8 cellular contexts compared by ENCODE assay signal in the genomic region with DNA sequence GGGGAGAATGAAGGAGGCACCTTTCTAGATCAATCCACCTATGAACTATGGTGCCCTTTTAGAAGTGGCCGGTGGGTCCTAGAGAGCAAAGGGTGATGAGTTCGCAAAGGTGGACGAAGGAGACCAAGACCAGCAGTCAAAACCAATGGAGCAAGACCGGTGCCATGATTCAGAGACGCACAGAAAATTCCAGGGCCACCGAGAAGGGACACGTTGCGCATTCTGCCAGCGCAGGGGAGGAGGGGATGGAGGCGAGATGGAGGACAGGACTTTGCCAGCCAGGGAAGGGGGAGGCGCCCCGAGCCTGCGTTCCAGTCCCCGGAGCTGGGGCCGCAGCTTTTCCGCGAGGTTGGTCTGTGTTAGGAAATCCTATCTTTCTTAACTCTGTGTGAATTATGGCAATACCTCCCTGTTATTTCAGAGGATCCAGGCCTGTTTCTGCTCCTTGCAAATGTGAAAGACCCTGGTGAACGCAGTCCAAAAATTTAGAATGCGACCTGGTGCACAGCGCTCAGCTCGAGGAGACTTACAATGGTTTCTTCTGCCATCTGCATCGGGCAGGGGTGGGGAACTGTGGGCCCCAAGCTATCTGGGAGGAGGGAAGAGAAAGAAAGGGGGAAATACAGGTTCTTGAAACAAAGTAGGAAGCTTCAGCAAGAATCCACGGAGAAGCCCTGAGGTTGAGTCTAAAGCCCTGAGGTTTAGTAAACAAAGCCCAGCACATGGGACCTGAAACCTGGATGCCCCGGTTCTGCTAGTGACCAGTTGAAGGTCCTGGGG.
DNase-seq lines count a peak whose midpoint lies in the region; ATAC-seq and TF ChIP-seq lines count a peak whose summit lies in the region.

No MANE protein-coding gene starts in this region.

- TF ChIP-seq CTCF in GM13976 (IDR thresholded peaks at IDR 0.05; ENCODE audit: borderline replicate concordance, control extremely low read depth, extremely low read depth, insufficient read depth, missing control alignments) (no peak), prostate gland (IDR thresholded peaks at IDR 0.05) (no peak)

- H3K9me3 ChIP-seq in prostate gland = no peaks in the 10 kb centered on the region

- WGBS in prostate gland = 28% methylated on average over 24 of the region's 24 CpGs

- H3K4me1 ChIP-seq in prostate gland (replicated peaks) = no peaks in the 10 kb centered on the region

- TF ChIP-seq POLR2A in prostate gland (IDR thresholded peaks at IDR 0.05) = no peak

- intact Hi-C loops in left cardiac atrium (cut with DNase I) = loop anchor here in 1 of 2 donors (5.0 to 10.0 kb wide), 3 partner anchors 128 to 265 kb away; partner anchors contain the start of genes MRPS6 and SLC5A3
- intact Hi-C loops in prostate gland (cut with DNase I) = loop anchor here (2.0 to 5.0 kb wide), 3 partner anchors 74 to 255 kb away; no protein-coding TSS in a partner anchor

- H3K36me3 ChIP-seq in prostate gland = no peaks in the 10 kb centered on the region

- H3K27ac ChIP-seq in prostate gland = peak overlapping the region; percentile 61 to 70

- peak; percentile 13 to 43 for ATAC-seq in left cardiac atrium

- H3K4me3 ChIP-seq in prostate gland = peak overlapping the region in 1 of 2 donors; percentile 49

- no peaks in the 10 kb centered on the region for H3K27me3 ChIP-seq in prostate gland (replicated peaks; ENCODE audit: insufficient read depth)

- in situ Hi-C loops in GM13976 (cut with MboI; ENCODE audit: low sequenced_read_pairs, unreplicated experiment) = no loop called here

- peak; percentile 42 for DNase-seq in GM13976 (ENCODE audit: low spot score)
- DNase-seq in SKM-1 treated with dmso at 0.1 percent for 144 hours (lab: John Stamatoyannopoulos, UW; ENCODE audit: unreplicated experiment) = peak; percentile 81
- peak; percentile 60 for DNase-seq in left cardiac atrium
- no peak for DNase-seq in prostate gland (ENCODE audit: low spot score)
- no peak for DNase-seq in globus pallidus (ENCODE audit: low spot score)
- no peak for DNase-seq in activated effector memory CD4-positive, alpha-beta T cell treated with Interleukin-2 at 50 U/mL for 16 hours
- no peak for DNase-seq in NCI-H1694 (lab: John Stamatoyannopoulos, UW)
- no peak for DNase-seq in SHP77 treated with DMSO at 0.1 percent for 48 hours (lab: John Stamatoyannopoulos, UW)

Comparison
In these comparisons a context has a peak if more than half of its experiments do, and no peak if none do; other contexts are left out.
1. DNase-seq: peak in GM13976 (single experiment), SKM-1 treated with dmso at 0.1 percent for 144 hours (single experiment) and left cardiac atrium (single experiment); none in prostate gland (single experiment), globus pallidus (single experiment), activated effector memory CD4-positive, alpha-beta T cell treated with Interleukin-2 at 50 U/mL for 16 hours (single experiment), NCI-H1694 (single experiment) and SHP77 treated with DMSO at 0.1 percent for 48 hours (single experiment).